ENCODE assay signal across 8 cellular contexts in the genomic region with DNA sequence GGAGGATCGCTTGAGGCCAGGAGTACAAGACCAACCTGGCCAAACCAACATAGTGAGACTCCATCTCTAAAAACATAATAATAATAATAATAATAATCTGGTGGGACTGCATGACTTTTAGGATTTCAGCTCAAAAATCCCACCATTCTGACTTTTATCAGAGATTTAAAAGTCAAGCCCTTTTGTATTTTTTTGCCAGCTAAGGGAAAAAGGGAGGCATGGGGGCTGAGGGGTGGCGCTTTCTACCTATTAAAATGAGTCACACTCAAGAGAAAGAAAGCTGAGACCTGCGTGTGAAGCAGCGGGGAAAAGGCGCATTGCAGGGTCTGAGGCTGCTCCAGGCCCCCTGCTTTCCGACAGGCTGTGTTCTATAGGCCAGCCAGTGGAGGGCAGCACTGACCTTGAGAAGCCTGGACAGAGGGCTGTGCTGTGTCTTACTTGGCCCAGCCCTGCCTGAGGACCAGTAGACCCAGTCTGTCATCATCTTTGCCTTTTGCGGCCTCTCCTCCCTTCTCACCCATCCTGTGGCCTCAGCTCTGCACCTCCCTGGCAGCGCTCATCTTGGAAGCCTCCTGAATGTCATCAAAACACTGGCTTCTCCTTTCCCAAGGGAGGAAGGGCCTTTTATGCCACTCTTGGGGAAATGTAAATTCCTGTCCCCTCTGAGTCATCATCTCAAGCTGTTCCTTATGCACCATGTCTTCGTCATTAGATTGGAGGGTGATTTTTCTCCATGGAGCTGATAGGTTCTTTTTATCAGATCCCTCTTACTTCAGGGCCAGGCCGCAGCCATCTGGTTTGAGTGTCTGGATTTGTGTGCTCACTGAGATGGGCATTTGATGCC. TPM values are rescaled to one million over a fixed set of nuclear protein-coding genes. Genes with fewer than 3 reads are reported as not detected.
DNase-seq lines count a peak whose midpoint lies in the region; ATAC-seq and TF ChIP-seq lines count a peak whose summit lies in the region.

No MANE protein-coding gene starts in this region.

- intact Hi-C loops in head of caudate nucleus (cut with DNase I) (loop anchor here (10.0 kb wide), 1 partner anchor 132 kb away; no protein-coding TSS in a partner anchor), posterior vena cava (cut with DNase I) (loop anchor here in 1 of 2 donors (10.0 kb wide), 1 partner anchor 62 kb away; no protein-coding TSS in a partner anchor)

- H3K9ac ChIP-seq in GM23248, result peak overlapping the region; percentile 34

- WGBS in GM23248 (ENCODE audit: low coverage in 1 of 2, low lambda C conversion rate in 2 of 2, missing lambda C conversion rate in 2 of 2), 2 experiments, result 56% methylated on average over 9 to 10 of the region's 10 CpGs

- in situ Hi-C loops in GM23248 (cut with MboI), result no loop called here

- no peaks in the 10 kb centered on the region for H3K27me3 ChIP-seq in GM23248 (replicated peaks; ENCODE audit: insufficient read depth)

- no peak overlapping the region for H3K27ac Mint-ChIP-seq in activated naive CD8-positive, alpha-beta T cell treated with anti-CD3 and anti-CD28 coated beads for 36 hours

- DNase-seq in GM23248 (peak; percentile 93), NCI-H460 (ENCODE audit: extremely low read depth, low read depth) (peak; percentile 25), head of caudate nucleus (peak; percentile 58 to 89 (median 77)), posterior vena cava (ENCODE audit: low spot score) (peak; percentile 77), foreskin melanocyte (no peak)
- DNase-seq in activated naive CD8-positive, alpha-beta T cell treated with anti-CD3 and anti-CD28 coated beads for 36 hours, result peak; percentile 45

- peaks cover 13% of the 10 kb centered on the region for H3K4me1 ChIP-seq in GM23248 (ENCODE audit: insufficient read depth)

- peaks cover 15% of the 10 kb centered on the region for H3K36me3 ChIP-seq in GM23248 (ENCODE audit: low read depth)

- H3K4me3 ChIP-seq in GM23248, result no peak overlapping the region

- peak; percentile 83 for TF ChIP-seq CTCF in C4-2B (conservative IDR thresholded peaks at IDR 0.05)

- no peaks in the 10 kb centered on the region for H4K20me1 ChIP-seq in GM23248 (ENCODE audit: insufficient read depth)

- no peaks in the 10 kb centered on the region for H3K9me3 ChIP-seq in GM23248 (ENCODE audit: low read depth)

- no peaks in the 10 kb centered on the region for H3K9me3 Mint-ChIP-seq in activated naive CD8-positive, alpha-beta T cell treated with anti-CD3 and anti-CD28 coated beads for 36 hours

- peak overlapping the region; percentile 2 for H3K4me2 ChIP-seq in GM23248 (ENCODE audit: unreplicated experiment)

- no peaks in the 10 kb centered on the region for H3K4me1 Mint-ChIP-seq in activated naive CD8-positive, alpha-beta T cell treated with anti-CD3 and anti-CD28 coated beads for 36 hours

- H3K9me2 ChIP-seq in GM23248 (ENCODE audit: insufficient read depth), result no peaks in the 10 kb centered on the region

- H3K79me2 ChIP-seq in GM23248 (ENCODE audit: insufficient read depth), result no peaks in the 10 kb centered on the region

- peaks cover 20% of the 10 kb centered on the region for H3F3A ChIP-seq in GM23248 (ENCODE audit: insufficient read depth)

- no peak for ATAC-seq in GM18502 (IDR thresholded peaks at IDR 0.05; ENCODE audit: poor library complexity, unreplicated experiment)

- no peak overlapping the region for H3K4me3 Mint-ChIP-seq in activated naive CD8-positive, alpha-beta T cell treated with anti-CD3 and anti-CD28 coated beads for 36 hours

- no peak overlapping the region for H3K27ac ChIP-seq in C4-2B
- peak overlapping the region; percentile 53 for H3K27ac ChIP-seq in GM23248

- H3K27me3 Mint-ChIP-seq in activated naive CD8-positive, alpha-beta T cell treated with anti-CD3 and anti-CD28 coated beads for 36 hours, result no peaks in the 10 kb centered on the region

- peaks cover 20% of the 10 kb centered on the region for H3K36me3 Mint-ChIP-seq in activated naive CD8-positive, alpha-beta T cell treated with anti-CD3 and anti-CD28 coated beads for 36 hours

- no peak overlapping the region for H2AFZ ChIP-seq in GM23248

RNA-seq across cellular contexts. Expression of a gene that starts 12.7 kb away (rescaled TPM):
- total RNA-seq in GM23248 (2014; rRNA removed; shearing (Covaris generic)), result 8.1 and 9.5 TPM in 2 replicates
- polyA plus RNA-seq in GM23248 (2016; fragmentation: Nextera tagmentation; extraction: Ambion mirVana), result 1.8 and 2.1 TPM in 2 replicates
- total RNA-seq in NCI-H460 (2014; rRNA removed; shearing (Covaris generic)), result 0.35 and 0.52 TPM in 2 replicates
- polyA plus RNA-seq in NCI-H460 (2014; cell fraction: nucleus; rRNA removed), result 0.31 and 1.0 TPM in 2 replicates
- under 1 TPM; 0.54 to 0.56 TPM for total RNA-seq in activated naive CD8-positive, alpha-beta T cell treated with anti-CD3 and anti-CD28 coated beads for 36 hours
- 10 to 100 TPM in 1 of 2 donors, 1 to 10 TPM in 1; 8.5 to 10.9 TPM for total RNA-seq in posterior vena cava

RNA-seq across cellular contexts. Expression of a gene that starts 25.5 kb away (rescaled TPM):
- total RNA-seq in GM23248 (2014; rRNA removed; shearing (Covaris generic)), result 10.3 and 10.7 TPM in 2 replicates
- polyA plus RNA-seq in GM23248 (2016; fragmentation: Nextera tagmentation; extraction: Ambion mirVana), result 7.6 and 8.3 TPM in 2 replicates
- total RNA-seq in NCI-H460 (2014; rRNA removed; shearing (Covaris generic)), result 2.5 and 2.8 TPM in 2 replicates
- polyA plus RNA-seq in NCI-H460 (2014; cell fraction: nucleus; rRNA removed), result 6.6 and 8.6 TPM in 2 replicates
- 10 to 100 TPM; 10.6 to 14.7 TPM for total RNA-seq in activated naive CD8-positive, alpha-beta T cell treated with anti-CD3 and anti-CD28 coated beads for 36 hours
- total RNA-seq in posterior vena cava, result 10 to 100 TPM; 32.2 to 49.5 TPM

RNA-seq across cellular contexts. Expression of a gene that starts 34.3 kb away (rescaled TPM):
- total RNA-seq in GM23248 (2014; rRNA removed; shearing (Covaris generic)), result not detected in 2 replicates
- polyA plus RNA-seq in GM23248 (2016; fragmentation: Nextera tagmentation; extraction: Ambion mirVana), result not detected in 2 replicates
- 0.38 and 0.67 TPM in 2 replicates for total RNA-seq in NCI-H460 (2014; rRNA removed; shearing (Covaris generic))
- 0.35 and 0.84 TPM in 2 replicates for polyA plus RNA-seq in NCI-H460 (2014; cell fraction: nucleus; rRNA removed)
- total RNA-seq in activated naive CD8-positive, alpha-beta T cell treated with anti-CD3 and anti-CD28 coated beads for 36 hours, result under 1 TPM; 0.60 to 0.80 TPM
- under 1 TPM in 1 of 2 donors, not detected in 1; 0.57 TPM for total RNA-seq in posterior vena cava

RNA-seq across cellular contexts. Expression of a gene that starts 44.9 kb away (rescaled TPM):
- total RNA-seq in GM23248 (2014; rRNA removed; shearing (Covaris generic)), result 16.2 and 23.2 TPM in 2 replicates
- polyA plus RNA-seq in GM23248 (2016; fragmentation: Nextera tagmentation; extraction: Ambion mirVana), result 21.2 and 25.1 TPM in 2 replicates
- 17.0 and 20.8 TPM in 2 replicates for total RNA-seq in NCI-H460 (2014; rRNA removed; shearing (Covaris generic))
- 54.1 and 60.1 TPM in 2 replicates for polyA plus RNA-seq in NCI-H460 (2014; cell fraction: nucleus; rRNA removed)
- 10 to 100 TPM; 34.8 to 43.5 TPM for total RNA-seq in activated naive CD8-positive, alpha-beta T cell treated with anti-CD3 and anti-CD28 coated beads for 36 hours
- total RNA-seq in posterior vena cava, result 10 to 100 TPM; 13.3 to 18.8 TPM

RNA-seq across cellular contexts. Expression of a gene that starts 49.7 kb away (rescaled TPM):
- not detected in 2 replicates for total RNA-seq in GM23248 (2014; rRNA removed; shearing (Covaris generic))
- not detected in 2 replicates for polyA plus RNA-seq in GM23248 (2016; fragmentation: Nextera tagmentation; extraction: Ambion mirVana)
- 0.30 and 3.9 TPM in 2 replicates for total RNA-seq in NCI-H460 (2014; rRNA removed; shearing (Covaris generic))
- 2.5 and 4.9 TPM in 2 replicates for polyA plus RNA-seq in NCI-H460 (2014; cell fraction: nucleus; rRNA removed)
- 1 to 10 TPM; 1.2 to 1.5 TPM for total RNA-seq in activated naive CD8-positive, alpha-beta T cell treated with anti-CD3 and anti-CD28 coated beads for 36 hours
- total RNA-seq in posterior vena cava, result not detected
